Comparison of ENCODE assay signal across 10 cellular contexts in the genomic region with DNA sequence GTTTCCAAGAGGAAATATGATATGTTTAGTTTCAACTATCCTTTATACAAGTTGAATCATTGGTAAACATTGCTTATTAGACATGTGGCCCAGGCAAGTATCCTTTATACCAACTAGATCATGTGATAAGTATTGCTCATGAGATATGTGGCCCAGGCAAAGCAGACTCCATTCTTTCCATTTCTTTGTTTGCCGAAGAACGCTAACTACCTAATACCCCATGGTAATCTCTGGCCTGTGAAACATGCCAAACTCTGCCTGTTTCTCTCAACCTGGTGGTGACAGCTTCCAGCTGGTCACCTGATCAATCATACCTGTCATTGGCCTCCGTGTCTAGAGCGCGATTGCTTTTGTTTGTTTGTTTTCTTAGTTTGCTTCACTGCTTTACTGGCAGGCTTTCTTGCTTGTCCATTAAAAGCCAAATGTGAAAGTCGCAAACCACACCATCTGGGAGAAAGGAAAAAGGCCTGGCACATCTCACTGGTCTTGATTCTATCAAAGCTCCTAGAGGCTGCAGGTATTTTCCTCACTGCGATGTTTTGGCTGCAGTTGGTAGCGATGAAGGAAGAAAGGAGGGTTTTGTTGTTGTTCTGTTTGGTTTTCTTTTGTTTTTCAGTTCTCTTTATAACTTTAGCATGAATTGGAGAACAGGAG.
DNase-seq lines count a peak whose midpoint lies in the region; ATAC-seq, FAIRE-seq and TF ChIP-seq lines count a peak whose summit lies in the region.
"Had no signal": no experiment of that assay in that cellular context is flagged by ENCODE, and none has a peak within 500 bp of the region (broad histone marks: within the 10 kb centered on the region; RNA-seq: fewer than 3 reads in every experiment).

No MANE protein-coding gene starts in this region.

- FAIRE-seq in islet of Langerhans (lab: Jason Lieb, UNC): peak; percentile 94

- DNase-seq in AG04450 (ENCODE audit: low read depth, low spot score) (peak; percentile 72), NCI-H1092 treated with DMSO at 0.1 percent for 48 hours (lab: John Stamatoyannopoulos, UW) (peak; percentile 81), Panc1 (ENCODE audit: low read depth, low spot score) (peak; percentile 20), mesothelial cell of epicardium (ENCODE audit: low spot score in 2 of 2, unreplicated experiment in 2 of 2) (no peak)
- no peak for DNase-seq in activated CD4-positive, alpha-beta T cell treated with anti-CD3 and anti-CD28 coated beads, Interleukin-2, amount 50 U/mL, for 4 hours
- no peak for DNase-seq in stimulated activated CD4-positive, alpha-beta T cell treated with anti-CD3 and anti-CD28 coated beads, Interleukin-12 subunit alpha, Interleukin-12 subunit beta, amount 100 ng/mL, for 4 hours
- DNase-seq: adrenal gland, SHP77 had no signal

- no peaks in the 10 kb centered on the region for H3K36me3 ChIP-seq in Panc1 (ENCODE audit: control insufficient read depth, insufficient read depth, low read length)
- H3K36me3 ChIP-seq: adrenal gland had no signal

- H3K27me3 ChIP-seq in AG04450 (ENCODE audit: control insufficient read depth, insufficient read depth, low read length) (no peaks in the 10 kb centered on the region), Panc1 (ENCODE audit: control insufficient read depth, insufficient read depth, low read length) (no peaks in the 10 kb centered on the region)
- H3K27me3 ChIP-seq: adrenal gland had no signal

- peaks cover 20% of the 10 kb centered on the region for H3K4me1 Mint-ChIP-seq in mesothelial cell of epicardium

- TF ChIP-seq CTCF in AG04450 (IDR thresholded peaks at IDR 0.05; ENCODE audit: low read depth, low read length) (no peak), Panc1 (IDR thresholded peaks at IDR 0.05) (no peak), mesothelial cell of epicardium (IDR thresholded peaks at IDR 0.05; ENCODE audit: unreplicated experiment) (no peak)

- intact Hi-C loops in Panc1 (cut with micrococcal nuclease; ENCODE audit: unreplicated experiment): no loop called here

- H3K9me3 Mint-ChIP-seq in mesothelial cell of epicardium: peaks cover 7% of the 10 kb centered on the region

- CTCF ChIA-PET in AG04450 (lab: Charles Lee): no interaction called here
- CTCF ChIA-PET in Panc1 (lab: Charles Lee): no interaction called here

- H3K4me1 ChIP-seq in Panc1 (ENCODE audit: control insufficient read depth, insufficient read depth, low read length): no peaks in the 10 kb centered on the region
- H3K4me1 ChIP-seq: adrenal gland had no signal

- H3K27me3 Mint-ChIP-seq in mesothelial cell of epicardium (ENCODE audit: low read depth): no peaks in the 10 kb centered on the region

- POLR2A ChIA-PET in AG04450 (lab: Yijun Ruan, JAX): no interaction called here
- POLR2A ChIA-PET in Panc1 (lab: Charles Lee): no interaction called here

- no peaks in the 10 kb centered on the region for H3K36me3 Mint-ChIP-seq in mesothelial cell of epicardium

- H3K27ac Mint-ChIP-seq in mesothelial cell of epicardium: no peak overlapping the region

- in situ Hi-C loops in Panc1 (cut with HindIII; ENCODE audit: low pct_unique_long_range_greater_than_20kb, low sequenced_read_pairs): no loop called here

- H3K27ac ChIP-seq in AG04450 (ENCODE audit: low read depth, low read length) (peak overlapping the region; percentile 94), Panc1 (ENCODE audit: low read length) (no peak overlapping the region)
- H3K27ac ChIP-seq: adrenal gland had no signal

- H3K9me3 ChIP-seq in AG04450 (ENCODE audit: control insufficient read depth, insufficient read depth, low read length) (no peaks in the 10 kb centered on the region), Panc1 (ENCODE audit: control insufficient read depth, insufficient read depth, low read depth, low read length) (no peaks in the 10 kb centered on the region)
- H3K9me3 ChIP-seq: adrenal gland had no signal

- BruUV-seq in Panc1 (replicated peaks; lab: Mats Ljungman, UMichigan): no TSS peak

- H3K4me3 Mint-ChIP-seq in mesothelial cell of epicardium: no peak overlapping the region

- TF ChIP-seq POLR2A in GM18505 (IDR thresholded peaks at IDR 0.05; ENCODE audit: borderline replicate concordance, extremely low read depth, insufficient read depth, insufficient read length): no peak

- H3K4me3 ChIP-seq in AG04450 (ENCODE audit: low read depth, low read length) (peak overlapping the region; percentile 14; the same call in 1 of the 2 replicates), Panc1 (ENCODE audit: low read depth in 2 of 2, low read length in 2 of 2) (no peak overlapping the region)
- H3K4me3 ChIP-seq: adrenal gland had no signal

- ATAC-seq in Panc1: peak; percentile 17; the same call in 1 of the 2 replicates
- no peak for ATAC-seq in GM18505 (IDR thresholded peaks at IDR 0.05; ENCODE audit: unreplicated experiment)

Comparison
In these comparisons a context has a peak if more than half of its experiments do, and no peak if none do; other contexts are left out.
1. DNase-seq: peak in AG04450 (single experiment), NCI-H1092 treated with DMSO at 0.1 percent for 48 hours (single experiment) and Panc1 (single experiment); none in mesothelial cell of epicardium (0 of 2), activated CD4-positive, alpha-beta T cell treated with anti-CD3 and anti-CD28 coated beads, Interleukin-2, amount 50 U/mL, for 4 hours (0 of 2) and stimulated activated CD4-positive, alpha-beta T cell treated with anti-CD3 and anti-CD28 coated beads, Interleukin-12 subunit alpha, Interleukin-12 subunit beta, amount 100 ng/mL, for 4 hours (single experiment).